16 cellular contexts compared by ENCODE assay signal in the genomic region with DNA sequence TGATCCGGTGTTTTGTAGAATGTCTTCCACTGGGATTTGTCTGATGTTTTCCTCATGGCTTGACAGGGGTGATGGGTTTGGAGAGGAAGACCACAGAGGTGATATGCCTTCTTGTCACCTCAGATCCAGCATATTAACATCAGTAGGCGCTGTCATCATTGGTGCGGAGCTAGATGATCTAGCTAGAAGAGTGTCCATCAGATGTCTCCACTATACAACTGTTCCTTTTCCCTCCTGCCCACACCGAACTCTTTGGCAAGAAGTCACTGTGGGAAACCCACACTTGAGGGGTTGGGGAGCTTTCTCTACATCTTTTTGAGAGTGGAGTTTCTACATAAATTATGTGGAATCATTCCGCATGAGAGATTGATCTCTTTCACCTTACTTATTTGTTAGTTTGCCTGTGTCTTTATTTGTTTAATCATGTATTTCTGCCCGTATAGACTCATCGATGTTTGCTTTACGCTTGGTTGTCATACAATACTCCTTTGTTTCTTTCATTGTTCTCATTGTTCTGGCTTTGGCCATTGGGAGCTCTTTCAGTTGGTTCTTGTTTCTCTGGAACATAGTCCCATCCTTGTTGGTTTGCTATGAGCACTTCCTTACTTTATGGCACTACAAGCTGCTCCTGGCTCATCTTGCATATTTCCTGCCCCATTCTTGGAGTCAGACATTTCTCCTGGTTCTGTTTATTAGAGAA.
"Had no signal": no experiment of that assay in that cellular context is flagged by ENCODE, and none has a peak within 500 bp of the region (broad histone marks: within the 10 kb centered on the region; RNA-seq: fewer than 3 reads in every experiment).

No MANE protein-coding gene starts in this region.

- H3K4me3 ChIP-seq: sigmoid colon, smooth muscle cell, tibial artery, uterus had no signal

- H3K36me3 ChIP-seq: sigmoid colon, tibial artery, uterus had no signal

- H3K4me1 ChIP-seq: sigmoid colon, tibial artery, uterus had no signal

- H3K9me3 ChIP-seq: tibial artery, uterus had no signal

- DNase-seq: activated CD4-positive, alpha-beta memory T cell treated with anti-CD3 and anti-CD28 coated beads for 36 hours; activated CD4-positive, alpha-beta T cell treated with anti-CD3 and anti-CD28 coated beads for 4 hours; activated CD4-positive, CD25-positive, alpha-beta regulatory T cell; activated naive CD4-positive, alpha-beta T cell treated with anti-CD3 and anti-CD28 coated beads, Interleukin-2, amount 10 ng/mL, durations not matched to agents 7 days and 5 days; activated T-cell treated with anti-CD3 and anti-CD28 coated beads for 4 hours; amygdala; effector CD4-positive, alpha-beta T cell; foreskin fibroblast; left ventricle myocardium superior; mammary epithelial cell; posterior cingulate gyrus; sigmoid colon; stimulated activated CD4-positive, alpha-beta T cell treated with anti-CD3 and anti-CD28 coated beads, Interleukin-15, amount 100 ng/mL, for 24 hours; tibial artery; uterus had no signal

- H3K4me2 ChIP-seq: smooth muscle cell had no signal

- H3K27me3 ChIP-seq: sigmoid colon, uterus had no signal

- H3K27ac ChIP-seq: sigmoid colon, tibial artery, uterus had no signal
